24 cellular contexts compared by ENCODE assay signal in genomic region chr10:133599869-133600268, GRCh38. TPM values are rescaled to one million over a fixed set of nuclear protein-coding genes. Genes with fewer than 3 reads are reported as not detected.
"Had no signal": no experiment of that assay in that cellular context is flagged by ENCODE, and none has a peak within 500 bp of the region (broad histone marks: within the 10 kb centered on the region; RNA-seq: fewer than 3 reads in every experiment).

No MANE protein-coding gene starts in this region.

RNA-seq across cellular contexts. Expression of gene FRG2B, which starts 26.7 kb away (rescaled TPM):
- total RNA-seq: dermis microvascular lymphatic vessel endothelial cell, foreskin keratinocyte, gastroesophageal sphincter, heart left ventricle, hepatocyte, kidney, left lobe of liver, liver, lung, mononuclear cell, natural killer cell, occipital lobe, ovary, psoas muscle, renal cortical epithelial cell, right cardiac atrium, sigmoid colon, skeletal muscle tissue, stomach, subcutaneous adipose tissue, temporal lobe, thyroid gland, ureter, vagina had no signal

RNA-seq across cellular contexts. Expression of gene SYCE1, which starts 34.5 kb away (rescaled TPM):
- total RNA-seq: dermis microvascular lymphatic vessel endothelial cell, hepatocyte, mononuclear cell, skeletal muscle tissue, stomach, vagina had no signal
